ENCODE assay signal across 5 cellular contexts in genomic region chr20:897436-897835, GRCh38. TPM values are rescaled to one million over a fixed set of nuclear protein-coding genes. Genes with fewer than 3 reads are reported as not detected.
"Had no signal": no experiment of that assay in that cellular context is flagged by ENCODE, and none has a peak within 500 bp of the region (broad histone marks: within the 10 kb centered on the region; RNA-seq: fewer than 3 reads in every experiment).

No MANE protein-coding gene starts in this region.

RNA-seq across cellular contexts. Expression of gene ANGPT4, which starts 18.7 kb away (rescaled TPM):
- total RNA-seq: dermis microvascular lymphatic vessel endothelial cell, glomerular endothelial cell, kidney epithelial cell, lung microvascular endothelial cell had no signal
- polyA plus RNA-seq: keratinocyte had no signal
